28 cellular contexts compared by ENCODE assay signal in the genomic region with DNA sequence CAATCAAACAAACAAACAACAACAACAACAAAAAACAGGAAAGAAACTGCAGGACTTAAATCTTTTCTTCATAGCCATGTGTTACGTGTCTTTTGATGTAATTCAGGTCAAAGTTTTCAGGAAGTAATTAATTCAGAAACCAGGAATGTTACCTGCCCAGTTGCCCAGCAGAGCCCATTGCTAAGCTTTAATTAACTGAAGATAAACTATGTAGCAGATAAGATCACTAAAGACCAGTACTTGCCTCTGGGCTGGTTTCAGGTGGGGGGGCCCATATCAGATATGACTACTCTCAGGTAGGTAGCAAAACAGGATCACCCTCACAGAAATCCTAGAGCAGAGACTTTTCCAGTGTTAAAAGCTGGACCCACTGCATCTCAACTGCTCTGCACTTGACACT.
"Had no signal": no experiment of that assay in that cellular context is flagged by ENCODE, and none has a peak within 500 bp of the region (broad histone marks: within the 10 kb centered on the region; RNA-seq: fewer than 3 reads in every experiment).

No MANE protein-coding gene starts in this region.

- H3K9ac ChIP-seq: KMS-11 had no signal

- H3K4me1 ChIP-seq: ascending aorta, body of pancreas, Peyer's patch had no signal

- H3K9me3 Mint-ChIP-seq: activated CD4-positive, alpha-beta T cell treated with anti-CD3 and anti-CD28 coated beads, Interleukin-2, amount 10 ng/mL, durations not matched to agents 24 days and 14 days; T-helper 1 cell treated with Interleukin-12 subunit alpha and Interleukin-12 subunit beta and Interleukin-4 antibody, amounts not matched to agents 30 μg/mL and 1 μg/mL, for 36 hours; WTC11 had no signal

- H3K36me3 Mint-ChIP-seq: activated CD8-positive, alpha-beta memory T cell treated with anti-CD3 and anti-CD28 coated beads, Interleukin-2, amount 10 ng/mL, durations not matched to agents 7 days and 5 days; activated naive CD4-positive, alpha-beta T cell treated with anti-CD3 and anti-CD28 coated beads, Interleukin-2, amount 50 U/mL, for 72 hours; WTC11 had no signal

- H3K4me1 Mint-ChIP-seq: activated CD4-positive, alpha-beta T cell treated with anti-CD3 and anti-CD28 coated beads, Interleukin-2, amount 10 ng/mL, durations not matched to agents 24 days and 14 days; activated CD8-positive, alpha-beta memory T cell treated with anti-CD3 and anti-CD28 coated beads, Interleukin-2, amount 10 ng/mL, durations not matched to agents 7 days and 5 days; activated naive CD8-positive, alpha-beta T cell treated with anti-CD3 and anti-CD28 coated beads, Interleukin-2, amount 50 U/mL, for 24 hours had no signal

- H3K27ac ChIP-seq: ascending aorta, body of pancreas, KMS-11, RWPE1 had no signal

- H3K4me3 Mint-ChIP-seq: activated CD4-positive, alpha-beta T cell treated with anti-CD3 and anti-CD28 coated beads, Interleukin-2, amount 10 ng/mL, durations not matched to agents 24 days and 14 days; activated CD8-positive, alpha-beta memory T cell treated with anti-CD3 and anti-CD28 coated beads, Interleukin-2, amount 10 ng/mL, durations not matched to agents 7 days and 5 days; activated naive CD8-positive, alpha-beta T cell treated with anti-CD3 and anti-CD28 coated beads, Interleukin-2, amount 50 U/mL, for 24 hours; activated T-cell treated with anti-CD3 and anti-CD28 coated beads, Interleukin-2, amount 50 U/mL, for 4 hours; T-helper 1 cell treated with Interleukin-12 subunit alpha and Interleukin-12 subunit beta and Interleukin-4 antibody, amounts not matched to agents 30 μg/mL and 1 μg/mL, for 36 hours; WTC11 had no signal

- H3K4me2 ChIP-seq: KMS-11 had no signal

- H3K27me3 Mint-ChIP-seq: activated CD4-positive, alpha-beta T cell treated with anti-CD3 and anti-CD28 coated beads, Interleukin-2, amount 10 ng/mL, durations not matched to agents 24 days and 14 days; activated CD8-positive, alpha-beta memory T cell treated with anti-CD3 and anti-CD28 coated beads, Interleukin-2, amount 10 ng/mL, durations not matched to agents 7 days and 5 days; activated naive CD8-positive, alpha-beta T cell treated with anti-CD3 and anti-CD28 coated beads, Interleukin-2, amount 50 U/mL, for 24 hours had no signal

- H3K36me3 ChIP-seq: ascending aorta, MG63, Peyer's patch had no signal

- H3K4me3 ChIP-seq: ascending aorta, body of pancreas, MG63, Peyer's patch had no signal

- H3K27me3 ChIP-seq: ascending aorta, body of pancreas, MG63, Peyer's patch had no signal

- H3K9me3 ChIP-seq: ascending aorta, body of pancreas, MG63, Peyer's patch had no signal

- DNase-seq: activated CD4-positive, alpha-beta T cell treated with anti-CD3 and anti-CD28 coated beads, Interleukin-2, amount 10 ng/mL, durations not matched to agents 24 days and 14 days; activated CD4-positive, alpha-beta T cell treated with anti-CD3 and anti-CD28 coated beads, Interleukin-2, amount 50 U/mL, for 48 hours; activated CD4-positive, CD25-positive, alpha-beta regulatory T cell treated with anti-CD3 and anti-CD28 coated beads, Interleukin-2, amount 50 U/mL, for 72 hours; activated CD8-positive, alpha-beta memory T cell treated with anti-CD3 and anti-CD28 coated beads, Interleukin-2, amount 10 ng/mL, durations not matched to agents 7 days and 5 days; activated effector memory CD4-positive, alpha-beta T cell treated with anti-CD3 and anti-CD28 coated beads, Interleukin-2, amount 50 U/mL, for 16 hours; activated naive CD4-positive, alpha-beta T cell treated with Interleukin-2 at 50 U/mL for 16 hours; activated naive CD8-positive, alpha-beta T cell treated with anti-CD3 and anti-CD28 coated beads, Interleukin-2, amount 50 U/mL, for 24 hours; activated T-cell treated with anti-CD3 and anti-CD28 coated beads, Interleukin-2, amount 50 U/mL, for 4 hours; amniotic stem cell; body of pancreas; central memory CD4-positive, alpha-beta T cell; MG63; NCI-H1105; NCI-H1436; NCI-H187; NCI-H2081; NCI-H510A treated with DMSO at 0.1 percent for 48 hours; NK-92 treated with Interleukin-12 subunit alpha and Interleukin-12 subunit beta, amount 100 ng/mL, for 24 hours; OCI-M1; Right ventricle myocardium superior; T-helper 9 cell had no signal

- ATAC-seq: activated CD8-positive, alpha-beta memory T cell treated with anti-CD3 and anti-CD28 coated beads, Interleukin-2, amount 10 ng/mL, durations not matched to agents 7 days and 5 days; activated naive CD4-positive, alpha-beta T cell treated with anti-CD3 and anti-CD28 coated beads, Interleukin-2, amount 50 U/mL, for 72 hours; activated naive CD8-positive, alpha-beta T cell treated with anti-CD3 and anti-CD28 coated beads, Interleukin-2, amount 50 U/mL, for 24 hours; activated T-cell treated with anti-CD3 and anti-CD28 coated beads, Interleukin-2, amount 50 U/mL, for 4 hours; body of pancreas; WTC11 had no signal

- H3K27ac Mint-ChIP-seq: activated CD4-positive, alpha-beta T cell treated with anti-CD3 and anti-CD28 coated beads, Interleukin-2, amount 10 ng/mL, durations not matched to agents 24 days and 14 days; activated CD8-positive, alpha-beta memory T cell treated with anti-CD3 and anti-CD28 coated beads, Interleukin-2, amount 10 ng/mL, durations not matched to agents 7 days and 5 days; activated naive CD4-positive, alpha-beta T cell treated with anti-CD3 and anti-CD28 coated beads, Interleukin-2, amount 50 U/mL, for 72 hours; activated naive CD8-positive, alpha-beta T cell treated with anti-CD3 and anti-CD28 coated beads, Interleukin-2, amount 50 U/mL, for 24 hours; T-helper 1 cell treated with Interleukin-12 subunit alpha and Interleukin-12 subunit beta and Interleukin-4 antibody, amounts not matched to agents 30 μg/mL and 1 μg/mL, for 36 hours; WTC11 had no signal
